1 cellular context compared by ENCODE assay signal in the genomic region with DNA sequence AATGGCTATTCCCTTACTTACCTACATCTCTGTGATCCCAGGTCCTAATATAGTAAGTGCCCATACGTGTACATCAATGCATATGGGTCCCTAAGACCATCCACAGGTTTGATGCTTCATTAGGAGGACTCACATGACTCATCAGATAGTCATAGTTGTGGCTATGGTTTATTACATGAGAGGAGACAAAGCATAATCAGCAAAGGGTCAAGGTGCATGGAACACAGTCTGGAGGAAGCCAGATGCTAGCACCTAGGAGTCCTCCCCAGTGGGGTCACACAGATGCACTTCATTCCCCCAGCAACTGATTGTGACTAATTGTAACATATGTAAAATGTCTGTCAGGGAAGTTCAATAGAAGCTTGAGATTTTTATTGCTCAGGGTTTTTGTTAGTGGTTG.
TF ChIP-seq lines count a peak whose summit lies in the region.

No MANE protein-coding gene starts in this region.

TF ChIP-seq in IMR-90, 13 proteins besides CTCF, POLR2A, EP300 and RAD21 (continued from another document):
- TF ChIP-seq ELK1 (IDR thresholded peaks at IDR 0.05; ENCODE audit: borderline replicate concordance, low read depth, low read length) (no peak), NFE2L2 (IDR thresholded peaks at IDR 0.05; ENCODE audit: low read depth, low read length) (no peak), RCOR1 (IDR thresholded peaks at IDR 0.05; ENCODE audit: insufficient replicate concordance, low read length) (no peak), CHD1 (IDR thresholded peaks at IDR 0.05; ENCODE audit: low read depth, low read length) (no peak), BHLHE40 (IDR thresholded peaks at IDR 0.05; ENCODE audit: low read depth, low read length) (no peak), MAZ (IDR thresholded peaks at IDR 0.05; ENCODE audit: borderline replicate concordance, low read depth, low read length) (no peak), RFX5 (IDR thresholded peaks at IDR 0.05; ENCODE audit: low read depth, low read length) (no peak), MXI1 (IDR thresholded peaks at IDR 0.05; ENCODE audit: borderline replicate concordance, low read depth, low read length) (no peak), USF2 (IDR thresholded peaks at IDR 0.05; ENCODE audit: low read depth, low read length) (no peak)
